Comparison of ENCODE assay signal across 25 cellular contexts in genomic region chr9:12502520-12502919, GRCh38.
DNase-seq lines count a peak whose midpoint lies in the region; ATAC-seq, FAIRE-seq and TF ChIP-seq lines count a peak whose summit lies in the region.
"Had no signal": no experiment of that assay in that cellular context is flagged by ENCODE, and none has a peak within 500 bp of the region (broad histone marks: within the 10 kb centered on the region; RNA-seq: fewer than 3 reads in every experiment).

No MANE protein-coding gene starts in this region.

- no peaks in the 10 kb centered on the region for H3K4me1 ChIP-seq in HepG2 (ENCODE audit: insufficient read depth, low read length)
- no peaks in the 10 kb centered on the region for H3K4me1 ChIP-seq in right lobe of liver
- no peaks in the 10 kb centered on the region for H3K4me1 ChIP-seq in K562 (replicated peaks in 1 of 2; ENCODE audit: control insufficient read depth in 2 of 2, insufficient read depth in 2 of 2, low read length in 2 of 2)
- H3K4me1 ChIP-seq: BE2C, BLaER1 had no signal

- no peak for ATAC-seq in HepG2
- ATAC-seq in right lobe of liver, result no peak
- ATAC-seq in K562, result no peak

- WGBS in HepG2 (ENCODE audit: low lambda C conversion rate), result 2% methylated on average over 4 of the region's 4 CpGs
- 48% methylated on average over 4 of the region's 4 CpGs for WGBS in right lobe of liver (ENCODE audit: insufficient coverage, low coverage, low lambda C conversion rate, missing lambda C conversion rate)
- WGBS in K562 (ENCODE audit: insufficient coverage, low coverage, missing lambda C conversion rate), result 0% methylated on average over 3 of the region's 4 CpGs

- TF ChIP-seq RAD21 in HepG2 (CRISPR knock-in tag; IDR thresholded peaks at IDR 0.05), result no peak
- no peak for TF ChIP-seq RAD21 in K562 (CRISPR knock-in tag; conservative IDR thresholded peaks at IDR 0.05 in 1 of 2, IDR thresholded peaks at IDR 0.05 in 1 of 2)

- intact Hi-C loops in HepG2 (cut with micrococcal nuclease; ENCODE audit: unreplicated experiment) (no loop called here), right lobe of liver (cut with DNase I) (no loop called here), K562 (cut with micrococcal nuclease) (no loop called here)

- no TSS peak for BruUV-seq in HepG2 (replicated peaks; lab: Mats Ljungman, UMichigan)
- BruUV-seq in K562 (replicated peaks; lab: Mats Ljungman, UMichigan), result no TSS peak

- no peak for FAIRE-seq in HepG2 (lab: Jason Lieb, UNC)
- FAIRE-seq in K562 (lab: Jason Lieb, UNC), result no peak
- FAIRE-seq: GM12891, GM19239 had no signal

- DNase-seq in HepG2 (ENCODE audit: low spot score), result no peak
- DNase-seq in right lobe of liver, result no peak
- DNase-seq in RPMI8226, result peak; percentile 10
- no peak for DNase-seq in K562 (ENCODE audit: extremely low read depth in 1 of 4, low spot score in 3 of 4)
- DNase-seq in globus pallidus (ENCODE audit: low spot score), result no peak
- no peak for DNase-seq in stimulated activated CD4-positive, alpha-beta T cell treated with anti-CD3 and anti-CD28 coated beads, Interleukin-4, amount 100 ng/mL, for 4 hours
- DNase-seq in SKM-1 treated with dmso at 0.1 percent for 144 hours (lab: John Stamatoyannopoulos, UW; ENCODE audit: unreplicated experiment), result no peak
- DNase-seq: ACHN; BE2C; C1 segment of cervical spinal cord; CD4-positive, alpha-beta memory T cell; CD4-positive, CD25-positive, alpha-beta regulatory T cell; CD8-positive, alpha-beta memory T cell; COR-L47; DMS 273 treated with DMSO at 0.1 percent for 48 hours; DMS153; DMS53; DMS79; DND-41; EL; GDM1 had no signal

- H3K9me1 ChIP-seq in K562 (ENCODE audit: control insufficient read depth, insufficient read depth, low read length), result no peaks in the 10 kb centered on the region

- POLR2A ChIA-PET in HepG2 (lab: Yijun Ruan, JAX) (no interaction called here), K562 (lab: Yijun Ruan, JAX) (no interaction called here)

- H3K36me3 ChIP-seq in HepG2 (replicated peaks in 1 of 2; ENCODE audit: control insufficient read depth in 1 of 2, insufficient read depth in 2 of 2, low read length in 2 of 2), result no peaks in the 10 kb centered on the region
- H3K36me3 ChIP-seq in right lobe of liver, result no peaks in the 10 kb centered on the region
- H3K36me3 ChIP-seq in K562 (ENCODE audit: control insufficient read depth, insufficient read depth, low read length), result no peaks in the 10 kb centered on the region
- H3K36me3 ChIP-seq: BE2C, BLaER1 had no signal

- H3K9me3 ChIP-seq in HepG2 (ENCODE audit: low read length), result no peaks in the 10 kb centered on the region
- H3K9me3 ChIP-seq in right lobe of liver, result no peaks in the 10 kb centered on the region
- no peaks in the 10 kb centered on the region for H3K9me3 ChIP-seq in K562 (replicated peaks; ENCODE audit: control insufficient read depth, insufficient read depth, low read depth, low read length)
- H3K9me3 ChIP-seq: BE2C, BLaER1 had no signal

- in situ Hi-C loops in HepG2 (cut with HindIII; ENCODE audit: extremely low pct_ligation_motif_present, low pct_unique_long_range_greater_than_20kb) (no loop called here), K562 (cut with MboI) (no loop called here)

- H3K4me2 ChIP-seq in HepG2 (ENCODE audit: low read depth, low read length), result no peak overlapping the region
- no peak overlapping the region for H3K4me2 ChIP-seq in K562 (ENCODE audit: insufficient read depth, low read length)
- H3K4me2 ChIP-seq: BLaER1 had no signal

- H3K9ac ChIP-seq in HepG2 (ENCODE audit: insufficient read depth, low read depth, low read length) (no peak overlapping the region), K562 (ENCODE audit: insufficient read depth in 1 of 2, low read depth in 2 of 2, low read length in 2 of 2) (no peak overlapping the region)
- H3K9ac ChIP-seq: BLaER1 had no signal

- no peak for TF ChIP-seq EP300 in HepG2 (IDR thresholded peaks at IDR 0.05; ENCODE audit: low read depth in 2 of 2, low read length in 2 of 2)
- TF ChIP-seq EP300 in HepG2 (CRISPR knock-in tag; IDR thresholded peaks at IDR 0.05; ENCODE audit: borderline replicate concordance), result no peak
- TF ChIP-seq EP300 in K562 (IDR thresholded peaks at IDR 0.05; ENCODE audit: low read length), result no peak

- no peak overlapping the region for H3K27ac ChIP-seq in HepG2 (ENCODE audit: extremely low read length, insufficient read depth, low read length)
- no peak overlapping the region for H3K27ac ChIP-seq in right lobe of liver
- no peak overlapping the region for H3K27ac ChIP-seq in K562 (ENCODE audit: extremely low read depth, low read depth, low read length)
- H3K27ac ChIP-seq: 22Rv1, BLaER1 had no signal

- TF ChIP-seq POLR2A in HepG2 (IDR thresholded peaks at IDR 0.05; ENCODE audit: insufficient read depth in 1 of 2, low read depth in 2 of 2, low read length in 2 of 2) (no peak), right lobe of liver (IDR thresholded peaks at IDR 0.05) (no peak), K562 (conservative IDR thresholded peaks at IDR 0.05) (no peak)

- H2AFZ ChIP-seq in HepG2 (ENCODE audit: low read length), result no peak overlapping the region
- no peak overlapping the region for H2AFZ ChIP-seq in K562 (ENCODE audit: low read depth, low read length)

- H4K20me1 ChIP-seq in HepG2 (ENCODE audit: insufficient read depth, low read length) (no peaks in the 10 kb centered on the region), K562 (replicated peaks; ENCODE audit: control insufficient read depth, insufficient read depth, low read length) (no peaks in the 10 kb centered on the region)
- H4K20me1 ChIP-seq: BLaER1 had no signal

- H3K4me3 ChIP-seq in HepG2 (replicated peaks in 1 of 3; ENCODE audit: insufficient read depth in 1 of 3, low read depth in 2 of 3, low read length in 3 of 3), result no peak overlapping the region
- no peak overlapping the region for H3K4me3 ChIP-seq in right lobe of liver
- H3K4me3 ChIP-seq in K562, result no peak overlapping the region
- H3K4me3 ChIP-seq: BLaER1 had no signal

- TF ChIP-seq CTCF in HepG2 (CRISPR knock-in tag; IDR thresholded peaks at IDR 0.05) (no peak), right lobe of liver (IDR thresholded peaks at IDR 0.05) (no peak), K562 (IDR thresholded peaks at IDR 0.05 in 2 of 3, conservative IDR thresholded peaks at IDR 0.05 in 1 of 3; ENCODE audit: insufficient read depth in 2 of 3, low read depth in 1 of 3, low read length in 3 of 3) (no peak)

- CTCF ChIA-PET in HepG2 (lab: Yijun Ruan, JAX; ENCODE audit: low intra/inter-chr PET ratio, low total read pairs) (no interaction called here), K562 (lab: Yijun Ruan, JAX; ENCODE audit: low intra/inter-chr PET ratio) (no interaction called here)

- H3K79me2 ChIP-seq in HepG2 (ENCODE audit: insufficient read depth, low read length), result no peaks in the 10 kb centered on the region
- no peaks in the 10 kb centered on the region for H3K79me2 ChIP-seq in K562 (ENCODE audit: control insufficient read depth, insufficient read depth, low read length)

- no peaks in the 10 kb centered on the region for H3K27me3 ChIP-seq in HepG2 (ENCODE audit: control insufficient read depth in 1 of 2, insufficient read depth in 2 of 2, low read length in 2 of 2)
- H3K27me3 ChIP-seq in right lobe of liver, result no peaks in the 10 kb centered on the region
- no peaks in the 10 kb centered on the region for H3K27me3 ChIP-seq in K562 (ENCODE audit: control insufficient read depth in 2 of 2, insufficient read depth in 2 of 2, low read length in 2 of 2)
- H3K27me3 ChIP-seq: BLaER1 had no signal

TF ChIP-seq in HepG2, 621 proteins besides CTCF, POLR2A, EP300 and RAD21:
- TF ChIP-seq HNF1B (CRISPR knock-in tag; IDR thresholded peaks at IDR 0.05), result no peak
- peak; percentile 80 to 88 for TF ChIP-seq MAFK (conservative IDR thresholded peaks at IDR 0.05 in 1 of 2, IDR thresholded peaks at IDR 0.05 in 1 of 2; ENCODE audit: low read length in 2 of 2)
- peak; percentile 80 for TF ChIP-seq MAFF (IDR thresholded peaks at IDR 0.05; ENCODE audit: low read depth, low read length)

TF ChIP-seq in K562, 482 proteins besides CTCF, POLR2A, EP300 and RAD21:
- no peak for TF ChIP-seq NCOA6 (IDR thresholded peaks at IDR 0.05)
- TF ChIP-seq ZNF316 (IDR thresholded peaks at IDR 0.05), result 0 out of 2 replicates have a peak, but pooled peaks have one; percentile 9

Comparison
In these comparisons a context has a peak if more than half of its experiments do, and no peak if none do; other contexts are left out.
1. Of the 241 proteins assayed by ChIP-seq in both HepG2 and K562: peak only in HepG2: MAFF and MAFK; only in K562: none; in both: none; in neither: 239.